In the genomic region with DNA sequence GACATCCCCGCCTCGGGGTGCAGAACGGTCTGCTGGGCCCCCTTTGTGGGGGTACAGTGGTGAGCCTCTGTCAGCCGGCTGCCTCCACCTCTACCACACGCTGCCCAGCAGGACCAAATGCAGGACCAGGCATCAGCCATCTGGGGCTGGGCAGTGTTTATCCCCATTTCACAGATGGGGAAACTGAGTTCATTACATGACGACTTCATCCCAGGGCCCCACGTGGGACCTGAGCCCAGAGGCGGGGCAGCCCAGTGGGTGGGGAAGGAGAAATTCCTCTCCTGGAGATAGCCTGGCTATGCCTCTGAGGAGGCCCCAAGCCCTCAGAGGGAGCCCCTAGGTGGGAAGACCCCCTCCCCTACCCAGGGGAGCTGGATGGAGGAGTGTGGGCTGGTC, we compare ENCODE assay signal across 24 cellular contexts. TPM values are rescaled to one million over a fixed set of nuclear protein-coding genes. Genes with fewer than 3 reads are reported as not detected.
"Had no signal": no experiment of that assay in that cellular context is flagged by ENCODE, and none has a peak within 500 bp of the region (broad histone marks: within the 10 kb centered on the region; RNA-seq: fewer than 3 reads in every experiment).

No MANE protein-coding gene starts in this region.

- H3K27ac ChIP-seq: adrenal gland, esophagus squamous epithelium, upper lobe of right lung, VCaP had no signal

- H3K4me3 Mint-ChIP-seq: neural crest cell; stimulated activated naive CD8-positive, alpha-beta T cell treated with anti-CD3 and anti-CD28 coated beads, Interleukin-15, amount 100 ng/mL, for 72 hours had no signal

- H3K4me1 ChIP-seq: adrenal gland, upper lobe of right lung had no signal

- H3K27me3 Mint-ChIP-seq: stimulated activated naive CD8-positive, alpha-beta T cell treated with anti-CD3 and anti-CD28 coated beads, Interleukin-15, amount 100 ng/mL, for 72 hours had no signal

- H3K27me3 ChIP-seq: adrenal gland had no signal

- H3K4me1 Mint-ChIP-seq: neural crest cell had no signal

- H3K4me3 ChIP-seq: adrenal gland, esophagus squamous epithelium, smooth muscle cell, upper lobe of right lung had no signal

- DNase-seq: activated CD4-positive, alpha-beta T cell treated with anti-CD3 and anti-CD28 coated beads for 1 hour; activated CD4-positive, alpha-beta T cell treated with anti-CD3 and anti-CD28 coated beads, Interleukin-2, amount 50 U/mL, for 4 hours; activated gamma-delta T cell treated with Interleukin-2 at 50 U/mL for 16 hours; adrenal gland; dermis blood vessel endothelial cell; effector memory CD4-positive, alpha-beta T cell; esophagus squamous epithelium; hippocampal formation; islet precursor cell; mammary epithelial cell; midbrain; stimulated activated CD4-positive, alpha-beta T cell treated with anti-CD3 and anti-CD28 coated beads, Interleukin-4, amount 100 ng/mL, for 1 hour; stimulated activated naive CD8-positive, alpha-beta T cell treated with anti-CD3 and anti-CD28 coated beads, Interleukin-15, amount 100 ng/mL, for 72 hours; T-helper 2 cell; upper lobe of right lung had no signal

- H3K9me3 ChIP-seq: adrenal gland, upper lobe of right lung had no signal

- ATAC-seq: left lobe of liver, sciatic nerve, upper lobe of right lung had no signal

- H3K4me2 ChIP-seq: smooth muscle cell had no signal

- H3K36me3 ChIP-seq: adrenal gland, esophagus squamous epithelium, upper lobe of right lung had no signal

- H3K27ac Mint-ChIP-seq: activated naive CD4-positive, alpha-beta T cell treated with anti-CD3 and anti-CD28 coated beads, Interleukin-2, amount 50 U/mL, for 72 hours; stimulated activated naive CD8-positive, alpha-beta T cell treated with anti-CD3 and anti-CD28 coated beads, Interleukin-15, amount 100 ng/mL, for 72 hours had no signal

RNA-seq across cellular contexts. Expression of gene CCDC187, which starts 7.1 kb away (rescaled TPM):
- total RNA-seq: dermis blood vessel endothelial cell, esophagus squamous epithelium, glomerular endothelial cell, osteocyte, pulmonary artery endothelial cell, smooth muscle cell had no signal
- polyA plus RNA-seq: mammary epithelial cell had no signal
